ENCODE assay signal across 17 cellular contexts in genomic region chr5:98941131-98941883, GRCh38. TPM values are rescaled to one million over a fixed set of nuclear protein-coding genes. Genes with fewer than 3 reads are reported as not detected.
DNase-seq lines count a peak whose midpoint lies in the region; ATAC-seq and TF ChIP-seq lines count a peak whose summit lies in the region.
"Had no signal": no experiment of that assay in that cellular context is flagged by ENCODE, and none has a peak within 500 bp of the region (broad histone marks: within the 10 kb centered on the region; RNA-seq: fewer than 3 reads in every experiment).

No MANE protein-coding gene starts in this region.

- H3K4me1 ChIP-seq in ascending aorta, result peaks cover 0 to 3% of the 10 kb centered on the region in 2 donors

- H3K4me3 Mint-ChIP-seq in CD14-positive monocyte (peak overlapping the region; percentile 60 to 75), memory B cell (no peak overlapping the region)
- H3K4me3 Mint-ChIP-seq: activated CD8-positive, alpha-beta memory T cell treated with anti-CD3 and anti-CD28 coated beads, Interleukin-2, amount 10 ng/mL, durations not matched to agents 7 days and 5 days; natural killer cell treated with Interleukin-12 subunit alpha and Interleukin-12 subunit beta and Interleukin-15 and Interleukin-18, amount 100 ng/mL, for 72 hours had no signal

- H3K27me3 ChIP-seq in HL-60 (ENCODE audit: insufficient read depth, poor library complexity, severe bottlenecking) (no peaks in the 10 kb centered on the region), ascending aorta (no peaks in the 10 kb centered on the region)
- H3K27me3 ChIP-seq: stomach had no signal

- H3K27me3 Mint-ChIP-seq in CD14-positive monocyte (ENCODE audit: low read depth in 3 of 3) (peaks cover 0 to 1% (median 0%) of the 10 kb centered on the region in 3 donors), memory B cell (no peaks in the 10 kb centered on the region)
- H3K27me3 Mint-ChIP-seq: activated CD8-positive, alpha-beta memory T cell treated with anti-CD3 and anti-CD28 coated beads, Interleukin-2, amount 10 ng/mL, durations not matched to agents 7 days and 5 days; brain; natural killer cell treated with Interleukin-12 subunit alpha and Interleukin-12 subunit beta and Interleukin-15 and Interleukin-18, amount 100 ng/mL, for 72 hours had no signal

- intact Hi-C loops in CD14-positive monocyte (cut with micrococcal nuclease), result loop anchor here in 1 of 2 donors (5.0 kb wide), 1 partner anchor 36 kb away; no protein-coding TSS in a partner anchor
- intact Hi-C loops in ascending aorta (cut with DNase I), result no loop called here

- H3K27ac ChIP-seq in HL-60 (replicated peaks) (peak overlapping the region; percentile 68), ascending aorta (no peak overlapping the region), caudate nucleus (ENCODE audit: low read depth, low read length) (no peak overlapping the region)

- H3K36me3 ChIP-seq in ascending aorta, result no peaks in the 10 kb centered on the region
- H3K36me3 ChIP-seq: stomach had no signal

- DNase-seq in CD14-positive monocyte (ENCODE audit: low spot score) (no peak), HL-60 (ENCODE audit: low read depth in 1 of 2, low spot score in 1 of 2) (peak; percentile 26 to 64), SKM-1 (lab: John Stamatoyannopoulos, UW; ENCODE audit: unreplicated experiment) (peak; percentile 64), memory B cell (ENCODE audit: low spot score in 2 of 2) (no peak), ascending aorta (ENCODE audit: low spot score in 2 of 2) (no peak), germinal center (ENCODE audit: low spot score) (no peak), caudate nucleus (lab: John Stamatoyannopoulos, UW) (no peak)
- DNase-seq: activated CD8-positive, alpha-beta memory T cell treated with anti-CD3 and anti-CD28 coated beads, Interleukin-2, amount 10 ng/mL, durations not matched to agents 7 days and 5 days; activated naive CD4-positive, alpha-beta T cell; DMS 273 treated with DMSO at 0.1 percent for 48 hours; left cardiac atrium; NCI-H1930; NCI-H526; stomach had no signal

- no peaks in the 10 kb centered on the region for H3K9me3 ChIP-seq in ascending aorta
- H3K9me3 ChIP-seq: stomach had no signal

- H3K4me1 Mint-ChIP-seq in CD14-positive monocyte, result peaks cover 54% of the 10 kb centered on the region
- H3K4me1 Mint-ChIP-seq in memory B cell, result peaks cover 16% of the 10 kb centered on the region

- no peaks in the 10 kb centered on the region for H3K9me3 Mint-ChIP-seq in CD14-positive monocyte
- no peaks in the 10 kb centered on the region for H3K9me3 Mint-ChIP-seq in memory B cell
- H3K9me3 Mint-ChIP-seq: brain; natural killer cell treated with Interleukin-12 subunit alpha and Interleukin-12 subunit beta and Interleukin-15 and Interleukin-18, amount 100 ng/mL, for 72 hours had no signal

- ATAC-seq in memory B cell (ENCODE audit: low read depth) (no peak), GM19455 (IDR thresholded peaks at IDR 0.05; ENCODE audit: unreplicated experiment) (no peak)
- ATAC-seq: activated CD8-positive, alpha-beta memory T cell treated with anti-CD3 and anti-CD28 coated beads, Interleukin-2, amount 10 ng/mL, durations not matched to agents 7 days and 5 days; natural killer cell treated with Interleukin-12 subunit alpha and Interleukin-12 subunit beta and Interleukin-15 and Interleukin-18, amount 100 ng/mL, for 72 hours had no signal

- H3K27ac Mint-ChIP-seq in CD14-positive monocyte (peak overlapping the region; percentile 90 to 96 (median 94)), memory B cell (peak overlapping the region; percentile 88)
- H3K27ac Mint-ChIP-seq: activated CD8-positive, alpha-beta memory T cell treated with anti-CD3 and anti-CD28 coated beads, Interleukin-2, amount 10 ng/mL, durations not matched to agents 7 days and 5 days had no signal

- H3K36me3 Mint-ChIP-seq in CD14-positive monocyte (no peaks in the 10 kb centered on the region), memory B cell (no peaks in the 10 kb centered on the region)
- H3K36me3 Mint-ChIP-seq: brain; natural killer cell treated with Interleukin-12 subunit alpha and Interleukin-12 subunit beta and Interleukin-15 and Interleukin-18, amount 100 ng/mL, for 72 hours had no signal

- TF ChIP-seq CTCF in CD14-positive monocyte (IDR thresholded peaks at IDR 0.05), result no peak
- TF ChIP-seq CTCF in HL-60 (IDR thresholded peaks at IDR 0.05; ENCODE audit: insufficient read depth, low read length), result no peak
- TF ChIP-seq CTCF in ascending aorta (IDR thresholded peaks at IDR 0.05), result no peak

- no peak overlapping the region for H3K4me3 ChIP-seq in HL-60 (replicated peaks; ENCODE audit: insufficient read depth, low read length)
- H3K4me3 ChIP-seq in ascending aorta, result no peak overlapping the region
- H3K4me3 ChIP-seq: stomach had no signal

RNA-seq across cellular contexts. Expression of gene CHD1, which starts 12.5 kb away (rescaled TPM):
- 1 to 10 TPM; 3.1 to 6.7 TPM for polyA plus RNA-seq in CD14-positive monocyte
- 35.5 TPM for total RNA-seq in ascending aorta

Comparison
In these comparisons a context has a peak if more than half of its experiments do, and no peak if none do; other contexts are left out.
1. DNase-seq: peak in HL-60 (2 of 2) and SKM-1 (single experiment); none in CD14-positive monocyte (single experiment), memory B cell (0 of 2), ascending aorta (0 of 2), germinal center (single experiment) and caudate nucleus (0 of 61).